ENCODE assay signal across 22 cellular contexts in genomic region chr11:95586681-95587080, GRCh38.
A peak's percentile ranks its signal among the peaks of the same experiment; 100 is the strongest.
DNase-seq lines count a peak whose midpoint lies in the region; ATAC-seq and TF ChIP-seq lines count a peak whose summit lies in the region.
"Had no signal": no experiment of that assay in that cellular context is flagged by ENCODE, and none has a peak within 500 bp of the region (broad histone marks: within the 10 kb centered on the region; RNA-seq: fewer than 3 reads in every experiment).

No MANE protein-coding gene starts in this region.

- WGBS in mesenchymal stem cell = 56% methylated on average over 2 of the region's 4 CpGs
- WGBS in prostate gland = 83% methylated on average over 4 of the region's 4 CpGs

- H2BK120ac ChIP-seq in mesenchymal stem cell (ENCODE audit: low read depth, low read length) = no peak overlapping the region

- H3K9ac ChIP-seq in mesenchymal stem cell (ENCODE audit: low read length) (no peak overlapping the region), parathyroid adenoma (no peak overlapping the region)

- no peaks in the 10 kb centered on the region for H3K36me3 ChIP-seq in mesenchymal stem cell (ENCODE audit: control insufficient read depth in 1 of 2, insufficient read depth in 2 of 2, low read depth in 1 of 2, low read length in 2 of 2)
- H3K36me3 ChIP-seq in parathyroid adenoma (ENCODE audit: control insufficient read depth, insufficient read depth, low read length) = no peaks in the 10 kb centered on the region
- H3K36me3 ChIP-seq in prostate gland = no peaks in the 10 kb centered on the region
- H3K36me3 ChIP-seq: BE2C had no signal

- no peak overlapping the region for H3K27ac ChIP-seq in mesenchymal stem cell (ENCODE audit: low read length, poor library complexity, severe bottlenecking)
- H3K27ac ChIP-seq in parathyroid adenoma = no peak overlapping the region
- H3K27ac ChIP-seq in prostate gland = no peak overlapping the region
- H3K27ac ChIP-seq: HL-60 had no signal

- DNase-seq in D341Med (ENCODE audit: low spot score) = peak; percentile 35
- DNase-seq in NCI-H82 (lab: John Stamatoyannopoulos, UW) = peak; percentile 76
- no peak for DNase-seq in mesenchymal stem cell
- no peak for DNase-seq in natural killer cell
- no peak for DNase-seq in prostate gland (ENCODE audit: low spot score)
- DNase-seq in Kasumi-1 (lab: John Stamatoyannopoulos, UW) = no peak
- DNase-seq: BE2C; Caco-2; CD4-positive, alpha-beta T cell; DMS53; Karpas-422; MM.1S; NCI-H1092; NCI-H146; NCI-H2029 treated with DMSO at 0.1 percent for 48 hours; NCI-H2171; NCI-H526 treated with DMSO at 0.1 percent for 48 hours; Right ventricle myocardium superior had no signal

- no peak overlapping the region for H4K8ac ChIP-seq in mesenchymal stem cell (ENCODE audit: low read length)

- no peaks in the 10 kb centered on the region for H3K4me1 Mint-ChIP-seq in natural killer cell

- H2BK15ac ChIP-seq in mesenchymal stem cell (ENCODE audit: low read depth, poor library complexity, severe bottlenecking) = peak overlapping the region; percentile 60

- no peak overlapping the region for H2AFZ ChIP-seq in mesenchymal stem cell (ENCODE audit: low read depth, low read length)
- peak overlapping the region; percentile 44 for H2AFZ ChIP-seq in parathyroid adenoma

- H3K9me3 ChIP-seq in mesenchymal stem cell (ENCODE audit: control insufficient read depth, low read length) = no peaks in the 10 kb centered on the region
- H3K9me3 ChIP-seq in parathyroid adenoma (ENCODE audit: control insufficient read depth, low read length) = no peaks in the 10 kb centered on the region
- H3K9me3 ChIP-seq in prostate gland = no peaks in the 10 kb centered on the region
- H3K9me3 ChIP-seq: Caco-2 had no signal

- H2AK5ac ChIP-seq in mesenchymal stem cell (ENCODE audit: low read length, severe bottlenecking) = no peak overlapping the region

- TF ChIP-seq CTCF in parathyroid adenoma (IDR thresholded peaks at IDR 0.05) (no peak), natural killer cell (IDR thresholded peaks at IDR 0.05) (no peak), prostate gland (IDR thresholded peaks at IDR 0.05) (no peak)

- TF ChIP-seq POLR2A in prostate gland (IDR thresholded peaks at IDR 0.05) = no peak

- H2BK12ac ChIP-seq in mesenchymal stem cell (ENCODE audit: low read length in 2 of 2) = peak overlapping the region in 1 of 2 experiments; percentile 24

- no peak for ATAC-seq in HG03280 (IDR thresholded peaks at IDR 0.05; ENCODE audit: unreplicated experiment)
- ATAC-seq in natural killer cell = no peak

- H3K4me1 ChIP-seq in mesenchymal stem cell (ENCODE audit: control insufficient read depth, insufficient read depth, low read depth, low read length) (no peaks in the 10 kb centered on the region), parathyroid adenoma (peaks cover 22% of the 10 kb centered on the region), prostate gland (replicated peaks) (no peaks in the 10 kb centered on the region)
- H3K4me1 ChIP-seq: BE2C, Caco-2 had no signal

- no peak overlapping the region for H3K4me3 ChIP-seq in mesenchymal stem cell (ENCODE audit: insufficient read depth in 1 of 2, low read depth in 1 of 2, low read length in 2 of 2)
- H3K4me3 ChIP-seq in parathyroid adenoma (ENCODE audit: low read depth, low read length) = no peak overlapping the region
- H3K4me3 ChIP-seq in prostate gland = no peak overlapping the region

- H3K4me2 ChIP-seq in mesenchymal stem cell (ENCODE audit: low read length, poor library complexity, severe bottlenecking) (no peak overlapping the region), parathyroid adenoma (ENCODE audit: low read length) (no peak overlapping the region)

- H4K91ac ChIP-seq in mesenchymal stem cell (ENCODE audit: low read length) = no peak overlapping the region

- no peak overlapping the region for H3K4ac ChIP-seq in mesenchymal stem cell (ENCODE audit: low read depth in 1 of 2, low read length in 2 of 2)

- no peak overlapping the region for H3K4me3 Mint-ChIP-seq in natural killer cell
- H3K4me3 Mint-ChIP-seq: CD4-positive, alpha-beta T cell; IgD-negative memory B cell had no signal

- H3K27me3 Mint-ChIP-seq in natural killer cell (ENCODE audit: low read depth in 2 of 2) = peaks cover 0 to 3% of the 10 kb centered on the region in 2 donors
- H3K27me3 Mint-ChIP-seq: CD4-positive, alpha-beta T cell; IgD-negative memory B cell had no signal

- intact Hi-C loops in natural killer cell (cut with micrococcal nuclease) (no loop called here), prostate gland (cut with DNase I) (no loop called here)

- no peak overlapping the region for H3K14ac ChIP-seq in mesenchymal stem cell (ENCODE audit: low read length in 2 of 2)

- peak overlapping the region in 1 of 2 experiments; percentile 34 for H3K18ac ChIP-seq in mesenchymal stem cell (ENCODE audit: low read depth in 1 of 2, low read length in 2 of 2)

- H2BK5ac ChIP-seq in mesenchymal stem cell (ENCODE audit: low read depth, low read length, poor library complexity, severe bottlenecking) = no peak overlapping the region

- H3K27me3 ChIP-seq in mesenchymal stem cell (ENCODE audit: control insufficient read depth in 1 of 2, insufficient read depth in 1 of 2, low read length in 2 of 2) (no peaks in the 10 kb centered on the region), parathyroid adenoma (ENCODE audit: control insufficient read depth, insufficient read depth, low read length) (no peaks in the 10 kb centered on the region), prostate gland (replicated peaks; ENCODE audit: insufficient read depth) (no peaks in the 10 kb centered on the region)
- H3K27me3 ChIP-seq: BE2C had no signal

- no peak overlapping the region for H3K27ac Mint-ChIP-seq in natural killer cell
- H3K27ac Mint-ChIP-seq: CD4-positive, alpha-beta T cell; IgD-negative memory B cell had no signal

- no peaks in the 10 kb centered on the region for H3K79me2 ChIP-seq in parathyroid adenoma

- no peaks in the 10 kb centered on the region for H3K9me3 Mint-ChIP-seq in natural killer cell
- H3K9me3 Mint-ChIP-seq: CD4-positive, alpha-beta T cell had no signal

- H3K79me1 ChIP-seq in mesenchymal stem cell (replicated peaks; ENCODE audit: low read length, poor library complexity, severe bottlenecking) = no peaks in the 10 kb centered on the region

- H3K36me3 Mint-ChIP-seq in natural killer cell = no peaks in the 10 kb centered on the region

- no peak overlapping the region for H3K23ac ChIP-seq in mesenchymal stem cell (ENCODE audit: low read length in 2 of 2)

Comparison
In these comparisons a context has a peak if more than half of its experiments do, and no peak if none do; other contexts are left out.
1. DNase-seq: peak in D341Med (single experiment) and NCI-H82 (single experiment); none in mesenchymal stem cell (single experiment), natural killer cell (single experiment), prostate gland (single experiment) and Kasumi-1 (0 of 2).